ENCODE assay signal across 8 cellular contexts in the genomic region with DNA sequence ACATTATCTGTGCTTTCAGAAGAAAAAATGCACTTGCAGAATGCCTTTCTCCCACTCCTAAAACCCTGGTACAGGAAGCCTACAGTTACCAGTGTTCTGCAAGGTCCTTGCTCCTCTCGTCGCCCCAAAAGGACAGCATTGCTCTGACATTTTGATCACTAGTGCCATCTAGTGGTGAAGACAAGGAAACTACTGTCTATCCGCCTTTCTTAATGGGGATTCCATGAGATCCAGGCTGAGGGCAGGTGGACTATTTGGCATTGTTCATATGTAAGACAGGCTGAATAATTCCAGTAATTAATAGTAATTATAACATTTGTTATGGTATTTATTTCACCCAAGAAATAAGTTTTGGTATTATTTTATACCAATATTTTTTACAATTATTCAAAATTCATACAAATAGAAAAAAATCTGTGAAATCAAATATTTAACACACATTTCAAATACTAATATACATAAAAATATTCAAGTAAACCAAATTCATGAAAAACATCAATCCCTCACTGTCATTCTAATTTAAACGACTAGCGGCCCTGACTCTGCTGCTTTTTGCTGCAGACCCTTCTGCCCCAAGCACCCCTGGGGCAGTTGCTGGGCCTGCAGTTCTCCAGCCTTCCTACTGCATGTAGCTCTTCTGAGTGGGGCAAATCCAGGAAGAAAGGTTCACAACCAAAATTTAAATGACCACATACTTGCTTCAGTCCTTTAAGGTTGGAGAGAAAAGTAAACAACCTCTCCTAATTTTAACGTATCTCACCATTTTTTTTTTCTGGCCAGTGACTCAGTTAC. TPM values are rescaled to one million over a fixed set of nuclear protein-coding genes. Genes with fewer than 3 reads are reported as not detected.
DNase-seq lines count a peak whose midpoint lies in the region; ATAC-seq, FAIRE-seq and TF ChIP-seq lines count a peak whose summit lies in the region.

No MANE protein-coding gene starts in this region.

- peak; percentile 87 for DNase-seq in DMS79 treated with DMSO at 0.1 percent for 48 hours (lab: John Stamatoyannopoulos, UW)
- peak; percentile 75 for DNase-seq in NCI-H2227 treated with DMSO at 0.1 percent for 48 hours (lab: John Stamatoyannopoulos, UW)
- peak in 1 of 3 donors; percentile 30 for DNase-seq in mucosa of descending colon
- DNase-seq in T-helper 9 cell = no peak

- H3K36me3 ChIP-seq in mucosa of descending colon (ENCODE audit: low read depth) = peaks cover 3% of the 10 kb centered on the region

- TF ChIP-seq CTCF in WI38 (IDR thresholded peaks at IDR 0.05; ENCODE audit: low read depth, low read length) = peak; percentile 65
- TF ChIP-seq CTCF in mucosa of descending colon (IDR thresholded peaks at IDR 0.05) = peak; percentile 64

- H3K4me1 ChIP-seq in mucosa of descending colon (ENCODE audit: low read depth) = no peaks in the 10 kb centered on the region

- ATAC-seq in GM19468 (IDR thresholded peaks at IDR 0.05; ENCODE audit: extremely low read depth, unreplicated experiment) (peak; percentile 75), HG03457 (IDR thresholded peaks at IDR 0.05; ENCODE audit: unreplicated experiment) (peak; percentile 93), mucosa of descending colon (peak; percentile 90)

- FAIRE-seq in endometrium (lab: Jason Lieb, UNC) = peak; percentile 77

- no peaks in the 10 kb centered on the region for H3K9me3 ChIP-seq in mucosa of descending colon

- intact Hi-C loops in mucosa of descending colon (cut with DNase I, micrococcal nuclease) = no loop called here

- H3K4me3 ChIP-seq in WI38 (ENCODE audit: low read depth, low read length) = no peak overlapping the region
- H3K4me3 ChIP-seq in mucosa of descending colon = no peak overlapping the region

RNA-seq across cellular contexts. Expression of a gene that starts 19.0 kb away (rescaled TPM):
- total RNA-seq in mucosa of descending colon = 10 to 100 TPM; 27.6 to 42.0 (median 36.7) TPM

RNA-seq across cellular contexts. Expression of a gene that starts 19.1 kb away (rescaled TPM):
- 1 to 10 TPM; 6.0 to 9.8 (median 7.4) TPM for total RNA-seq in mucosa of descending colon
